In the genomic region with DNA sequence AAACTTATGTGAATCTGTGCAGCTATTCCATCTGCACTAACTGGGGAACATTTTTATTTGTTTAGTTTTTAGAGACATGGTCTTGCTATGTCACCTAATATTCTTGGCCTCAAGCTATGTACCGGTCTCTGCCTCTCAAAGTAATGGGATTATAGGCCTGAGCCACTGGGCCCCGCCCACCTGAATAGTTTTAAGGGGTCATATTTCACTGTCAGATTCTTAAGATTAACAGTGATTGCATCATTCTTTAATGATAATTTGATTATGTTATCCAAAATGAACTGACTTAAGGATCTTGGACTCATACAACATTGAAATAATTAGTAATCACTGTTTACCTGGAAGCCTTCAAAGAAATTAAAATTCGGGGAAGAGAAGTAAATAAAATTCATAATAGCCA, we compare ENCODE assay signal across 22 cellular contexts. TPM values are rescaled to one million over a fixed set of nuclear protein-coding genes. Genes with fewer than 3 reads are reported as not detected.
DNase-seq lines count a peak whose midpoint lies in the region; ATAC-seq and TF ChIP-seq lines count a peak whose summit lies in the region.
"Had no signal": no experiment of that assay in that cellular context is flagged by ENCODE, and none has a peak within 500 bp of the region (broad histone marks: within the 10 kb centered on the region; RNA-seq: fewer than 3 reads in every experiment).

No MANE protein-coding gene starts in this region.

- H3K9ac ChIP-seq in adipocyte (ENCODE audit: low read length) (no peak overlapping the region), iPS-18a (ENCODE audit: low read length) (peak overlapping the region; percentile 45)

- no peak for TF ChIP-seq CTCF in GM13977 (IDR thresholded peaks at IDR 0.05; ENCODE audit: extremely low read depth, insufficient read depth, missing control alignments)

- intact Hi-C loops in left ventricle myocardium superior (cut with micrococcal nuclease) = no loop called here

- in situ Hi-C loops in GM13977 (cut with MboI; ENCODE audit: low pct_unique_long_range_greater_than_20kb, low sequenced_read_pairs, unreplicated experiment) = no loop called here

- H3K4me3 ChIP-seq in adipocyte (ENCODE audit: low read length) (no peak overlapping the region), iPS-18a (ENCODE audit: low read length) (no peak overlapping the region)
- H3K4me3 ChIP-seq: dorsolateral prefrontal cortex, uterus had no signal

- no peak overlapping the region for H3K27ac ChIP-seq in iPS-18a (ENCODE audit: low read length)
- H3K27ac ChIP-seq: dorsolateral prefrontal cortex, uterus had no signal

- DNase-seq in ELR (ENCODE audit: low read depth) (peak; percentile 45), M059J (ENCODE audit: low read depth) (peak; percentile 54), adipocyte (ENCODE audit: low read depth) (peak; percentile 67), NCI-H128 (lab: John Stamatoyannopoulos, UW; ENCODE audit: unreplicated experiment) (no peak), left ventricle myocardium superior (no peak), GM13977 (ENCODE audit: low spot score) (no peak)
- DNase-seq: activated CD8-positive, alpha-beta memory T cell treated with anti-CD3 and anti-CD28 coated beads, Interleukin-2, amount 10 ng/mL, durations not matched to agents 7 days and 5 days; activated naive CD8-positive, alpha-beta T cell treated with anti-CD3 and anti-CD28 coated beads, Interleukin-2, amount 50 U/mL, for 24 hours; COR-L47; dorsolateral prefrontal cortex; glutamatergic neuron; MV-4-11; naive thymus-derived CD4-positive, alpha-beta T cell; NCI-H2081; NCI-H774; stimulated activated CD4-positive, alpha-beta T cell treated with anti-CD3 and anti-CD28 coated beads, Interleukin-4, amount 100 ng/mL, for 24 hours; uterus had no signal

- H3K27me3 ChIP-seq in adipocyte (replicated peaks; ENCODE audit: control insufficient read depth, insufficient read depth, low read length) (peaks cover 14% of the 10 kb centered on the region), iPS-18a (ENCODE audit: control insufficient read depth, insufficient read depth, low read length) (no peaks in the 10 kb centered on the region)
- H3K27me3 ChIP-seq: uterus had no signal

- no peaks in the 10 kb centered on the region for H3K36me3 ChIP-seq in adipocyte (ENCODE audit: control insufficient read depth, insufficient read depth, low read length, severe bottlenecking)
- H3K36me3 ChIP-seq in iPS-18a (ENCODE audit: control insufficient read depth, low read depth, low read length) = no peaks in the 10 kb centered on the region
- H3K36me3 ChIP-seq: uterus had no signal

- H3K4me1 ChIP-seq in adipocyte (ENCODE audit: control insufficient read depth, insufficient read depth, low read length) = peaks cover 3% of the 10 kb centered on the region
- peaks cover 19% of the 10 kb centered on the region for H3K4me1 ChIP-seq in iPS-18a (ENCODE audit: control insufficient read depth, low read depth, low read length)
- H3K4me1 ChIP-seq: uterus had no signal

- H3K9me3 ChIP-seq in adipocyte (ENCODE audit: control insufficient read depth, low read length) (no peaks in the 10 kb centered on the region), iPS-18a (ENCODE audit: control insufficient read depth, low read depth, low read length) (no peaks in the 10 kb centered on the region)
- H3K9me3 ChIP-seq: uterus had no signal

- ATAC-seq in left ventricle myocardium superior (no peak), GM19324 (IDR thresholded peaks at IDR 0.05; ENCODE audit: low FRiP score, unreplicated experiment) (no peak)
- ATAC-seq: activated CD8-positive, alpha-beta memory T cell treated with anti-CD3 and anti-CD28 coated beads, Interleukin-2, amount 10 ng/mL, durations not matched to agents 7 days and 5 days; activated naive CD8-positive, alpha-beta T cell treated with anti-CD3 and anti-CD28 coated beads, Interleukin-2, amount 50 U/mL, for 24 hours; naive thymus-derived CD4-positive, alpha-beta T cell; SK-N-SH treated with all-trans-retinoic acid at 6 μM for 48 hours had no signal

RNA-seq across cellular contexts. Expression of a gene that starts 12.6 kb away (rescaled TPM):
- total RNA-seq in M059J (2014; rRNA removed; shearing (Covaris generic)) = not detected in 2 replicates
- not detected for total RNA-seq in left ventricle myocardium superior
- total RNA-seq: activated CD8-positive, alpha-beta memory T cell treated with anti-CD3 and anti-CD28 coated beads, Interleukin-2, amount 10 ng/mL, durations not matched to agents 7 days and 5 days; dorsolateral prefrontal cortex; naive thymus-derived CD4-positive, alpha-beta T cell; skeletal muscle tissue; subcutaneous adipose tissue; uterus had no signal

RNA-seq across cellular contexts. Expression of a gene that starts 35.4 kb away (rescaled TPM):
- total RNA-seq in M059J (2014; rRNA removed; shearing (Covaris generic)) = 0.37 and 0.64 TPM in 2 replicates
- total RNA-seq in left ventricle myocardium superior = not detected
- total RNA-seq: activated CD8-positive, alpha-beta memory T cell treated with anti-CD3 and anti-CD28 coated beads, Interleukin-2, amount 10 ng/mL, durations not matched to agents 7 days and 5 days; naive thymus-derived CD4-positive, alpha-beta T cell; subcutaneous adipose tissue had no signal

RNA-seq across cellular contexts. Expression of a gene that starts 59.2 kb away (rescaled TPM):
- 13.7 and 29.3 TPM in 2 replicates for total RNA-seq in M059J (2014; rRNA removed; shearing (Covaris generic))
- total RNA-seq in left ventricle myocardium superior = 28.8 TPM

Comparison
In these comparisons a context has a peak if more than half of its experiments do, and no peak if none do; other contexts are left out.
1. DNase-seq: peak in ELR (single experiment), M059J (single experiment) and adipocyte (single experiment); none in NCI-H128 (single experiment), left ventricle myocardium superior (single experiment) and GM13977 (single experiment).